8 cellular contexts compared by ENCODE assay signal in genomic region chr1:37486680-37487618, GRCh38. TPM values are rescaled to one million over a fixed set of nuclear protein-coding genes. Genes with fewer than 3 reads are reported as not detected.
DNase-seq lines count a peak whose midpoint lies in the region; ATAC-seq and TF ChIP-seq lines count a peak whose summit lies in the region.

No MANE protein-coding gene starts in this region.

- peaks cover 8% of the 10 kb centered on the region for H3K4me1 ChIP-seq in CD8-positive, alpha-beta memory T cell (ENCODE audit: insufficient read depth, low read length)
- peaks cover 34 to 56% (median 39%) of the 10 kb centered on the region in 3 donors for H3K4me1 ChIP-seq in esophagus squamous epithelium
- peaks cover 8 to 42% (median 34%) of the 10 kb centered on the region in 5 donors for H3K4me1 ChIP-seq in subcutaneous abdominal adipose tissue (ENCODE audit: control insufficient read depth in 5 of 5, insufficient read depth in 5 of 5, low read length in 5 of 5)

- H3K36me3 Mint-ChIP-seq in CD8-positive, alpha-beta memory T cell, result peaks cover 5 to 62% (median 6%) of the 10 kb centered on the region in 3 donors
- H3K36me3 Mint-ChIP-seq in activated T-cell treated with anti-CD3 and anti-CD28 coated beads, Interleukin-2, amount 50 U/mL, for 72 hours (ENCODE audit: insufficient read depth in 2 of 2), result peaks cover 12 to 13% of the 10 kb centered on the region in 2 donors
- peaks cover 0 to 49% (median 6%) of the 10 kb centered on the region in 3 donors for H3K36me3 Mint-ChIP-seq in naive thymus-derived CD8-positive, alpha-beta T cell

- POLR2A ChIA-PET in CD8-positive, alpha-beta memory T cell (lab: Charles Lee), result interaction anchor here (0.5 to 4.5 kb wide), 4 partner anchors 9 to 28 kb away, joined by 3 to 45 read pairs (median 16); partner anchors contain the start of genes MEAF6 and ZC3H12A
- POLR2A ChIA-PET in HEK293T (lab: Yijun Ruan, JAX), result interaction anchor here (1.3 to 1.7 kb wide), 3 partner anchors 12 to 28 kb away, joined by 4 to 8 read pairs (median 6); partner anchors contain the start of genes MEAF6 and ZC3H12A
- POLR2A ChIA-PET in naive thymus-derived CD8-positive, alpha-beta T cell (lab: Charles Lee), result interaction anchor here (0.6 to 5.0 kb wide), 12 partner anchors 11 to 1193 kb away, joined by 3 to 110 read pairs (median 5); partner anchors contain the start of genes MEAF6, SNIP1 and ZC3H12A

- no peak overlapping the region for H3K4me3 Mint-ChIP-seq in CD8-positive, alpha-beta memory T cell
- no peak overlapping the region for H3K4me3 Mint-ChIP-seq in activated T-cell treated with anti-CD3 and anti-CD28 coated beads, Interleukin-2, amount 50 U/mL, for 72 hours
- peak overlapping the region in 2 of 10 donors; percentile 26 to 45 for H3K4me3 Mint-ChIP-seq in naive thymus-derived CD8-positive, alpha-beta T cell

- DNase-seq in CD8-positive, alpha-beta memory T cell, result peak; percentile 69 to 83 (median 74)
- DNase-seq in HEK293T (ENCODE audit: extremely low spot score) (peak; percentile 84), OCI-M1 (lab: John Stamatoyannopoulos, UW) (peak; percentile 77), esophagus squamous epithelium (lab: John Stamatoyannopoulos, UW) (no peak), DMS79 (lab: John Stamatoyannopoulos, UW) (no peak)
- DNase-seq in activated T-cell treated with anti-CD3 and anti-CD28 coated beads, Interleukin-2, amount 50 U/mL, for 72 hours, result peak; percentile 79 to 83
- peak; percentile 59 to 88 (median 76) for DNase-seq in naive thymus-derived CD8-positive, alpha-beta T cell

- no peaks in the 10 kb centered on the region for H3K27me3 Mint-ChIP-seq in CD8-positive, alpha-beta memory T cell
- H3K27me3 Mint-ChIP-seq in activated T-cell treated with anti-CD3 and anti-CD28 coated beads, Interleukin-2, amount 50 U/mL, for 72 hours (ENCODE audit: low read depth), result no peaks in the 10 kb centered on the region
- no peaks in the 10 kb centered on the region for H3K27me3 Mint-ChIP-seq in naive thymus-derived CD8-positive, alpha-beta T cell

- no peaks in the 10 kb centered on the region for H3K9me3 Mint-ChIP-seq in CD8-positive, alpha-beta memory T cell
- no peaks in the 10 kb centered on the region for H3K9me3 Mint-ChIP-seq in activated T-cell treated with anti-CD3 and anti-CD28 coated beads, Interleukin-2, amount 50 U/mL, for 72 hours
- no peaks in the 10 kb centered on the region for H3K9me3 Mint-ChIP-seq in naive thymus-derived CD8-positive, alpha-beta T cell

- intact Hi-C loops in esophagus squamous epithelium (cut with DNase I), result loop anchor here (5.0 kb wide), 1 partner anchor 35 kb away; no protein-coding TSS in a partner anchor

- WGBS in esophagus squamous epithelium, 2 donors, result 11 to 38% methylated on average over 1 to 7 of the region's 10 CpGs

- H3K9me3 ChIP-seq in CD8-positive, alpha-beta memory T cell (ENCODE audit: low read length), result no peaks in the 10 kb centered on the region
- H3K9me3 ChIP-seq in esophagus squamous epithelium, result no peaks in the 10 kb centered on the region
- no peaks in the 10 kb centered on the region for H3K9me3 ChIP-seq in subcutaneous abdominal adipose tissue (ENCODE audit: control insufficient read depth in 5 of 5, low read length in 5 of 5)

- peaks cover 12 to 31% (median 15%) of the 10 kb centered on the region in 3 donors for H3K4me1 Mint-ChIP-seq in CD8-positive, alpha-beta memory T cell
- H3K4me1 Mint-ChIP-seq in activated T-cell treated with anti-CD3 and anti-CD28 coated beads, Interleukin-2, amount 50 U/mL, for 72 hours (ENCODE audit: low read depth), result peaks cover 24% of the 10 kb centered on the region
- H3K4me1 Mint-ChIP-seq in naive thymus-derived CD8-positive, alpha-beta T cell, result peaks cover 14 to 27% (median 18%) of the 10 kb centered on the region in 4 donors

- TF ChIP-seq POLR2A in esophagus squamous epithelium (IDR thresholded peaks at IDR 0.05), result no peak

- ATAC-seq in activated T-cell treated with anti-CD3 and anti-CD28 coated beads, Interleukin-2, amount 50 U/mL, for 72 hours (replicated peaks in 1 of 2), result peak; percentile 56 to 62
- ATAC-seq in naive thymus-derived CD8-positive, alpha-beta T cell, result peak; percentile 72

- peak overlapping the region; percentile 59 to 95 (median 77) for H3K27ac Mint-ChIP-seq in CD8-positive, alpha-beta memory T cell
- peak overlapping the region; percentile 1 for H3K27ac Mint-ChIP-seq in activated T-cell treated with anti-CD3 and anti-CD28 coated beads, Interleukin-2, amount 50 U/mL, for 72 hours
- H3K27ac Mint-ChIP-seq in naive thymus-derived CD8-positive, alpha-beta T cell, result peak overlapping the region; percentile 53 to 88 (median 79)

- peaks cover 10% of the 10 kb centered on the region for H3K36me3 ChIP-seq in CD8-positive, alpha-beta memory T cell (ENCODE audit: insufficient read depth, low read length)
- peaks cover 19 to 68% (median 32%) of the 10 kb centered on the region in 3 donors for H3K36me3 ChIP-seq in esophagus squamous epithelium
- H3K36me3 ChIP-seq in subcutaneous abdominal adipose tissue (ENCODE audit: control insufficient read depth in 5 of 5, insufficient read depth in 5 of 5, low read length in 5 of 5), result peaks cover 7 to 58% (median 42%) of the 10 kb centered on the region in 5 donors

- no peak overlapping the region for H3K27ac ChIP-seq in CD8-positive, alpha-beta memory T cell (ENCODE audit: low read depth, low read length)
- H3K27ac ChIP-seq in esophagus squamous epithelium (peak overlapping the region; percentile 78 to 89 (median 81)), subcutaneous abdominal adipose tissue (ENCODE audit: low read depth, low read length) (peak overlapping the region; percentile 84)

- TF ChIP-seq CTCF in esophagus squamous epithelium (IDR thresholded peaks at IDR 0.05), result peak; percentile 99 to 100 (median 99)

- CTCF ChIA-PET in CD8-positive, alpha-beta memory T cell (lab: Charles Lee), result interaction anchor here (0.7 to 9.1 kb wide), 20 partner anchors 10 to 205 kb away, joined by 3 to 246 read pairs (median 8); partner anchors contain the start of genes CDCA8, MEAF6 and ZC3H12A
- CTCF ChIA-PET in HEK293T (lab: Yijun Ruan, JAX), result interaction anchor here (0.5 to 2.1 kb wide), 17 partner anchors 8 to 192 kb away, joined by 3 to 22 read pairs (median 5); partner anchors contain the start of gene ZC3H12A

- peak overlapping the region; percentile 36 to 66 (median 57) for H3K9ac ChIP-seq in subcutaneous abdominal adipose tissue (ENCODE audit: low read length in 5 of 5)

- H3K4me3 ChIP-seq in CD8-positive, alpha-beta memory T cell (ENCODE audit: low read length), result no peak overlapping the region
- H3K4me3 ChIP-seq in esophagus squamous epithelium (no peak overlapping the region), subcutaneous abdominal adipose tissue (ENCODE audit: low read depth in 1 of 5, low read length in 5 of 5) (no peak overlapping the region)

- no peaks in the 10 kb centered on the region for H3K27me3 ChIP-seq in CD8-positive, alpha-beta memory T cell (ENCODE audit: insufficient read depth, low read length, poor library complexity, severe bottlenecking)
- H3K27me3 ChIP-seq in esophagus squamous epithelium (no peaks in the 10 kb centered on the region), subcutaneous abdominal adipose tissue (ENCODE audit: control insufficient read depth in 5 of 5, insufficient read depth in 4 of 5, low read length in 5 of 5) (no peaks in the 10 kb centered on the region)

TF ChIP-seq in HEK293T, 16 proteins besides CTCF, POLR2A, EP300 and RAD21:
- TF ChIP-seq HDGF (IDR thresholded peaks at IDR 0.05; ENCODE audit: borderline replicate concordance) (0 out of 2 replicates have a peak, but pooled peaks have one; percentile 57), ELF4 (IDR thresholded peaks at IDR 0.05) (no peak)

RNA-seq across cellular contexts. Expression of gene ZC3H12A, which starts 12.6 kb away (rescaled TPM):
- total RNA-seq in CD8-positive, alpha-beta memory T cell, result 10 to 100 TPM; 32.7 to 33.8 TPM
- 11.6 TPM for polyA plus RNA-seq in CD8-positive, alpha-beta memory T cell
- total RNA-seq in activated T-cell treated with anti-CD3 and anti-CD28 coated beads, Interleukin-2, amount 50 U/mL, for 72 hours, result 10 to 100 TPM; 33.5 to 46.1 TPM
- 100 to 1,000 TPM in 1 of 4 donors, 10 to 100 TPM in 3; 11.6 to 132 (median 49.0) TPM for total RNA-seq in esophagus squamous epithelium
- 10 to 100 TPM; 39.5 to 45.3 TPM for total RNA-seq in naive thymus-derived CD8-positive, alpha-beta T cell
- 10 to 100 TPM in 1 of 3 donors, 1 to 10 TPM in 2; 1.5 to 10.0 (median 3.1) TPM for polyA plus RNA-seq in naive thymus-derived CD8-positive, alpha-beta T cell

RNA-seq across cellular contexts. Expression of gene MEAF6, which starts 27.6 kb away (rescaled TPM):
- 100 to 1,000 TPM; 102 to 113 TPM for total RNA-seq in CD8-positive, alpha-beta memory T cell
- polyA plus RNA-seq in CD8-positive, alpha-beta memory T cell, result 163 TPM
- total RNA-seq in activated T-cell treated with anti-CD3 and anti-CD28 coated beads, Interleukin-2, amount 50 U/mL, for 72 hours, result 100 to 1,000 TPM; 105 to 108 TPM
- 10 to 100 TPM; 45.5 to 67.9 (median 56.5) TPM for total RNA-seq in esophagus squamous epithelium
- 10 to 100 TPM; 93.8 to 99.3 TPM for total RNA-seq in naive thymus-derived CD8-positive, alpha-beta T cell
- 100 to 1,000 TPM; 118 to 184 (median 154) TPM for polyA plus RNA-seq in naive thymus-derived CD8-positive, alpha-beta T cell

Comparison
In these comparisons a context has a peak if more than half of its experiments do, and no peak if none do; other contexts are left out.
1. DNase-seq: peak in CD8-positive, alpha-beta memory T cell (5 of 5), HEK293T (single experiment), OCI-M1 (single experiment), activated T-cell treated with anti-CD3 and anti-CD28 coated beads, Interleukin-2, amount 50 U/mL, for 72 hours (2 of 2) and naive thymus-derived CD8-positive, alpha-beta T cell (10 of 10); none in esophagus squamous epithelium (single experiment) and DMS79 (single experiment).
2. H3K27ac Mint-ChIP-seq: peak in every context shown above with its lines; median percentile 79 in naive thymus-derived CD8-positive, alpha-beta T cell; 77 in CD8-positive, alpha-beta memory T cell; 1 in activated T-cell treated with anti-CD3 and anti-CD28 coated beads, Interleukin-2, amount 50 U/mL, for 72 hours.